8 cellular contexts compared by ENCODE assay signal in the genomic region with DNA sequence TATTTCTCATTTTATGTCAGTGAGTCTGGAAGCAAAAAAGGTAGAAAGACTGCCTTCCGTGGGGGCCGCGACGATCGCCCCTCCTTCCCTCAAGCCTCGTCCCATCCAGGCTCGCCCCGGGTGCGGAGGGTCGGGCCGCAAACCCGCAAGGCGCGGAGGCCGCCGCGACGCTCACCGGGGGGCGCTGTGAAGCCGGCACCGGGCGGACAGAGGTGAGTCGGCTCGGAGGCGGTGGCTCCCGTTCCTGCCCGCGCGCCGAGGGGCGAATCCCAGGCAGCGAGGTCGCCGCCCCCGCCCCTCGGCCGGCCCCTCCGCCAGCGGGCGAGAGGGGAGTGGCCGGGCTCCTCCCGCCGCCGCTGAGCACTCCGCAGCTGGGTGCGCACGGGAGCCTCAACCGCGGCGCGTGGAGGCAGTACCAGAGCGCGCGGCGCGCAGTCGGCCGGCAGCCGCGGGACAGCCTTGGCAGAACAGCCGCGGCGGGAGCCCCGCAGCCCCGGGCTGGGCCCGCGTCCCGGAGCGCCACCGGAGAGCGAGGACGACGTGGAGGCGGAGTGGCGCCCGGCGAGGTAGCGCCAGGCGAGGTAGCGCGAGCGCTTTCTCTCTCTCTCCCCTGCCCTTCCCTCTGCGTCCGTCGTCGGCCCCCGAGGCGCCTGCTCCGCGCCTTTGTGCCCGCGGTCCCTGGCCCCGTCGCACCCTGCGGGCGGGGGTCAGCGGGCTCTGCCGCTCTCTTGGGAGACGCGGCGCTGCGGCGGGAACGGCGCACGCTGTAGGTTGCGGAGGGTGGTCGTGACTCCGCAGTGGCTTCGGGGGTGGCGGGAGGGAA. TPM values are rescaled to one million over a fixed set of nuclear protein-coding genes. Genes with fewer than 3 reads are reported as not detected.
DNase-seq lines count a peak whose midpoint lies in the region; ATAC-seq, FAIRE-seq and TF ChIP-seq lines count a peak whose summit lies in the region.

MYO1B (plus strand) TSS at position 359 of the 823 bp plus-strand sequence. CDS start 31,492 bp downstream, outside the sequence.

- ATAC-seq in A549 (peak; percentile 83 to 88), GM18907 (IDR thresholded peaks at IDR 0.05; ENCODE audit: unreplicated experiment) (peak; percentile 59), HG03342 (IDR thresholded peaks at IDR 0.05; ENCODE audit: unreplicated experiment) (peak; percentile 38), esophagus mucosa (peak; percentile 89), naive B cell (ENCODE audit: low read depth in 2 of 2) (peak; percentile 74)

- peak; percentile 90 for TF ChIP-seq POLR2A in A549 (IDR thresholded peaks at IDR 0.05; ENCODE audit: low read length)

- H3K27me3 Mint-ChIP-seq in naive B cell, result peaks cover 0 to 8% (median 5%) of the 10 kb centered on the region in 3 donors

- peak; percentile 75 for TF ChIP-seq CTCF in A549 (IDR thresholded peaks at IDR 0.05)

- H3K9ac ChIP-seq in subcutaneous abdominal adipose tissue (ENCODE audit: low read length in 5 of 5), result peak within 1 kb of the TSS in 4 of 5 donors; percentile 57 to 73 (median 62)

- peak; percentile 66 to 91 for TF ChIP-seq RAD21 in A549 (conservative IDR thresholded peaks at IDR 0.05 in 1 of 2, IDR thresholded peaks at IDR 0.05 in 1 of 2)

- H3K36me3 Mint-ChIP-seq in naive B cell, result no peaks in the 10 kb centered on the region

- H3K27ac Mint-ChIP-seq in naive B cell, result peak within 1 kb of the TSS in 3 of 6 donors; percentile 46 to 78 (median 63)

- DNase-seq in A549 (ENCODE audit: low read depth in 1 of 2, low spot score in 1 of 2) (peak; percentile 58 to 89), NCI-H748 (lab: John Stamatoyannopoulos, UW; ENCODE audit: unreplicated experiment) (peak; percentile 92), naive B cell (peak; percentile 66)
- peak; percentile 79 for DNase-seq in activated CD8-positive, alpha-beta memory T cell treated with anti-CD3 and anti-CD28 coated beads, Interleukin-2, amount 50 U/mL, for 48 hours

- CTCF ChIA-PET in A549 (lab: Yijun Ruan, JAX), result interaction anchor here (0.7 to 3.7 kb wide), 8 partner anchors 16 to 256 kb away, joined by 3 to 25 read pairs (median 3); no protein-coding TSS in a partner anchor

- TF ChIP-seq EP300 in A549 (IDR thresholded peaks at IDR 0.05), result no peak

- peaks cover 0 to 6% (median 3%) of the 10 kb centered on the region in 5 donors for H3K27me3 ChIP-seq in subcutaneous abdominal adipose tissue (ENCODE audit: control insufficient read depth in 5 of 5, insufficient read depth in 4 of 5, low read length in 5 of 5)

- H3K9me3 Mint-ChIP-seq in naive B cell, result no peaks in the 10 kb centered on the region

- WGBS in A549 (ENCODE audit: missing lambda C conversion rate), result 3% methylated on average over 32 of the region's 112 CpGs

- peak within 1 kb of the TSS; percentile 89 to 93 for H3K27ac ChIP-seq in A549
- H3K27ac ChIP-seq in subcutaneous abdominal adipose tissue (ENCODE audit: low read depth, low read length), result peak within 1 kb of the TSS; percentile 71

- POLR2A ChIA-PET in A549 (lab: Yijun Ruan, JAX), result interaction anchor here (0.7 to 1.5 kb wide), 4 partner anchors 27 to 74 kb away, joined by 3 to 6 read pairs (median 4); no protein-coding TSS in a partner anchor

- H3K4me1 Mint-ChIP-seq in naive B cell, result peaks cover 10 to 45% (median 29%) of the 10 kb centered on the region in 3 donors

- H3K36me3 ChIP-seq in subcutaneous abdominal adipose tissue (ENCODE audit: control insufficient read depth in 5 of 5, insufficient read depth in 5 of 5, low read length in 5 of 5), result no peaks in the 10 kb centered on the region

- H3K4me3 Mint-ChIP-seq in naive B cell, result peak within 1 kb of the TSS; percentile 80 to 95 (median 86)

- H3K4me2 ChIP-seq in A549, result peak within 1 kb of the TSS; percentile 93

- H3K4me3 ChIP-seq in A549 (peak within 1 kb of the TSS; percentile 94), subcutaneous abdominal adipose tissue (ENCODE audit: low read depth in 1 of 5, low read length in 5 of 5) (peak within 1 kb of the TSS; percentile 79 to 86 (median 80))

- FAIRE-seq in A549 (lab: Jason Lieb, UNC), result no peak

- peaks cover 37% of the 10 kb centered on the region for H3K4me1 ChIP-seq in A549
- peaks cover 2 to 37% (median 16%) of the 10 kb centered on the region in 5 donors for H3K4me1 ChIP-seq in subcutaneous abdominal adipose tissue (ENCODE audit: control insufficient read depth in 5 of 5, insufficient read depth in 5 of 5, low read length in 5 of 5)

- H3K9me3 ChIP-seq in A549, result 0 out of 3 replicates have a peak, but pooled peaks cover 3% of the 10 kb centered on the region
- peaks cover 0 to 6% (median 0%) of the 10 kb centered on the region in 5 donors for H3K9me3 ChIP-seq in subcutaneous abdominal adipose tissue (ENCODE audit: control insufficient read depth in 5 of 5, low read length in 5 of 5)

TF ChIP-seq in A549, 52 proteins besides CTCF, POLR2A, EP300 and RAD21 (continues in another document):
- TF ChIP-seq POLR2AphosphoS2 (conservative IDR thresholded peaks at IDR 0.05; ENCODE audit: low read length) (no peak), SMC3 (IDR thresholded peaks at IDR 0.05) (peak; percentile 92), NPAS2 (CRISPR knock-in tag; IDR thresholded peaks at IDR 0.05; ENCODE audit: borderline replicate concordance) (no peak), GATA3 (IDR thresholded peaks at IDR 0.05; ENCODE audit: borderline replicate concordance) (0 out of 2 replicates have a peak, but pooled peaks have one; percentile 41), RFX5 (IDR thresholded peaks at IDR 0.05) (peak; percentile 17; the same call in 1 of the 2 replicates), JUN (IDR thresholded peaks at IDR 0.05) (peak in 1 of 2 experiments; percentile 58; a peak in 2 of 5 replicates), BHLHE40 (IDR thresholded peaks at IDR 0.05; ENCODE audit: low read depth, low read length) (no peak), JUNB (IDR thresholded peaks at IDR 0.05) (no peak), USF2 (IDR thresholded peaks at IDR 0.05) (no peak), HMGXB4 (CRISPR knock-in tag; IDR thresholded peaks at IDR 0.05; ENCODE audit: borderline replicate concordance) (no peak), ZNF302 (CRISPR knock-in tag; IDR thresholded peaks at IDR 0.05) (no peak), FOSL2 (IDR thresholded peaks at IDR 0.05) (no peak), FOSL2 (CRISPR knock-in tag; IDR thresholded peaks at IDR 0.05) (peak; percentile 61), EHMT2 (IDR thresholded peaks at IDR 0.05; ENCODE audit: low read depth) (no peak), MYC (IDR thresholded peaks at IDR 0.05; ENCODE audit: borderline replicate concordance, low read length) (0 out of 2 replicates have a peak, but pooled peaks have one; percentile 42), MAZ (IDR thresholded peaks at IDR 0.05; ENCODE audit: borderline replicate concordance, low read depth, low read length) (0 out of 2 replicates have a peak, but pooled peaks have one; percentile 18)
- TF ChIP-seq, protein P1, sequence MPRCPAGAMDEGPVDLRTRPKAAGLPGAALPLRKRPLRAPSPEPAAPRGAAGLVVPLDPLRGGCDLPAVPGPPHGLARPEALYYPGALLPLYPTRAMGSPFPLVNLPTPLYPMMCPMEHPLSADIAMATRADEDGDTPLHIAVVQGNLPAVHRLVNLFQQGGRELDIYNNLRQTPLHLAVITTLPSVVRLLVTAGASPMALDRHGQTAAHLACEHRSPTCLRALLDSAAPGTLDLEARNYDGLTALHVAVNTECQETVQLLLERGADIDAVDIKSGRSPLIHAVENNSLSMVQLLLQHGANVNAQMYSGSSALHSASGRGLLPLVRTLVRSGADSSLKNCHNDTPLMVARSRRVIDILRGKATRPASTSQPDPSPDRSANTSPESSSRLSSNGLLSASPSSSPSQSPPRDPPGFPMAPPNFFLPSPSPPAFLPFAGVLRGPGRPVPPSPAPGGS (IDR thresholded peaks at IDR 0.05), result peak; percentile 48; the same call in 1 of the 3 replicates
- TF ChIP-seq, protein P2, sequence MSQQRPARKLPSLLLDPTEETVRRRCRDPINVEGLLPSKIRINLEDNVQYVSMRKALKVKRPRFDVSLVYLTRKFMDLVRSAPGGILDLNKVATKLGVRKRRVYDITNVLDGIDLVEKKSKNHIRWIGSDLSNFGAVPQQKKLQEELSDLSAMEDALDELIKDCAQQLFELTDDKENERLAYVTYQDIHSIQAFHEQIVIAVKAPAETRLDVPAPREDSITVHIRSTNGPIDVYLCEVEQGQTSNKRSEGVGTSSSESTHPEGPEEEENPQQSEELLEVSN (IDR thresholded peaks at IDR 0.05; ENCODE audit: borderline replicate concordance, low read depth), result peak; percentile 53

RNA-seq across cellular contexts. Expression of gene MYO1B, which starts in this region (rescaled TPM):
- polyA plus RNA-seq in A549 (2011; rRNA removed) (154 and 159 TPM in 2 replicates), A549 (2017; fragmentation: RNase III; extraction: RNeasy Plus Mini Kit Qiagen cat#74134 plus additional on column Dnase treatment) (77.7 to 96.4 TPM (median 77.9 TPM) in 3 replicates), naive B cell (ENCODE audit: low read depth in 6 of 6) (10 to 100 TPM in 5 of 6 donors, 1 to 10 TPM in 1; 4.6 to 25.4 (median 13.1) TPM)
- polyA plus RNA-seq in A549 (2012; cell fraction: cytosol; rRNA removed), result 37.0 and 40.3 TPM in 2 replicates
- polyA plus RNA-seq in A549 (2012; cell fraction: nucleus; rRNA removed), result 28.8 and 43.5 TPM in 2 replicates
- 106 and 112 TPM in 2 replicates for polyA minus RNA-seq in A549 (2011; rRNA and poly(A)+ RNA removed)
- total RNA-seq in esophagus mucosa, result 65.2 TPM

Comparison
In these comparisons a context has a peak if more than half of its experiments do, and no peak if none do; other contexts are left out.
1. Peak in every context shown above with its lines: DNase-seq, ATAC-seq, H3K4me3 ChIP-seq and H3K27ac ChIP-seq.
2. ATAC-seq: peak in every context shown above with its lines; median percentile 89 in esophagus mucosa; 86 in A549; 74 in naive B cell; 59 in GM18907; 38 in HG03342.